ENCODE assay signal across 19 cellular contexts in genomic region chr9:18105996-18106595, GRCh38.
DNase-seq lines count a peak whose midpoint lies in the region; ATAC-seq and TF ChIP-seq lines count a peak whose summit lies in the region.
"Had no signal": no experiment of that assay in that cellular context is flagged by ENCODE, and none has a peak within 500 bp of the region (broad histone marks: within the 10 kb centered on the region; RNA-seq: fewer than 3 reads in every experiment).

No MANE protein-coding gene starts in this region.

- DNase-seq in GM23338 (ENCODE audit: low spot score) = peak; percentile 11
- no peak for DNase-seq in WTC11 (ENCODE audit: low spot score)
- peak; percentile 11 for DNase-seq in globus pallidus (ENCODE audit: low spot score)
- DNase-seq in neuronal stem cell (ENCODE audit: low spot score) = peak; percentile 26
- no peak for DNase-seq in ascending aorta (ENCODE audit: low spot score in 2 of 2)
- DNase-seq in NCI-H187 treated with DMSO at 0.1 percent for 48 hours (lab: John Stamatoyannopoulos, UW) = no peak
- DNase-seq in effector memory CD8-positive, alpha-beta T cell = no peak
- DNase-seq: Calu3; CD4-positive, alpha-beta memory T cell; DMS53; EL; IMR-90; Karpas-422; NCI-H1436; NCI-H2029; NCI-H345; NCI-H524 treated with DMSO at 0.1 percent for 48 hours had no signal

- no peak overlapping the region; the same call in 1 of the 2 replicates for H3K27ac Mint-ChIP-seq in GM23338
- H3K27ac Mint-ChIP-seq in WTC11 = no peak overlapping the region
- no peak overlapping the region for H3K27ac Mint-ChIP-seq in effector memory CD8-positive, alpha-beta T cell
- H3K27ac Mint-ChIP-seq: CD4-positive, alpha-beta memory T cell had no signal

- H3K27me3 Mint-ChIP-seq in GM23338 (ENCODE audit: insufficient read depth, low read depth, poor library complexity) = no peaks in the 10 kb centered on the region
- no peaks in the 10 kb centered on the region for H3K27me3 Mint-ChIP-seq in WTC11 (ENCODE audit: low read depth)
- no peaks in the 10 kb centered on the region for H3K27me3 Mint-ChIP-seq in effector memory CD8-positive, alpha-beta T cell
- H3K27me3 Mint-ChIP-seq: CD4-positive, alpha-beta memory T cell had no signal

- ATAC-seq in GM23338 (peak; percentile 90), WTC11 (peak; percentile 68)
- ATAC-seq in effector memory CD8-positive, alpha-beta T cell (replicated peaks) = no peak
- ATAC-seq: GM12878 had no signal

- H3K27ac ChIP-seq in GM23338 (ENCODE audit: low read depth) = no peak overlapping the region
- peak overlapping the region; percentile 4 for H3K27ac ChIP-seq in neuronal stem cell (replicated peaks; ENCODE audit: low read length)
- no peak overlapping the region for H3K27ac ChIP-seq in ascending aorta
- H3K27ac ChIP-seq: BLaER1 had no signal

- intact Hi-C loops in ascending aorta (cut with DNase I) = no loop called here

- H3K27me3 ChIP-seq in GM23338 (ENCODE audit: insufficient read depth) = no peaks in the 10 kb centered on the region
- H3K27me3 ChIP-seq in neuronal stem cell (ENCODE audit: control insufficient read depth in 3 of 3, insufficient read depth in 3 of 3, low read depth in 1 of 3, low read length in 3 of 3) = no peaks in the 10 kb centered on the region
- no peaks in the 10 kb centered on the region for H3K27me3 ChIP-seq in ascending aorta
- H3K27me3 ChIP-seq: BLaER1 had no signal

- H2BK120ac ChIP-seq in neuronal stem cell (ENCODE audit: low read depth, low read length) = no peak overlapping the region

- H2AFZ ChIP-seq in GM23338 (peak overlapping the region; percentile 33; the same call in 1 of the 2 replicates), neuronal stem cell (ENCODE audit: low read length) (peak overlapping the region; percentile 36)

- H2BK15ac ChIP-seq in neuronal stem cell (ENCODE audit: low read length) = no peak overlapping the region

- no peak overlapping the region for H3K18ac ChIP-seq in neuronal stem cell (ENCODE audit: low read length)

- H3K9me2 ChIP-seq in GM23338 (ENCODE audit: insufficient read depth) = no peaks in the 10 kb centered on the region

- H2AK5ac ChIP-seq in neuronal stem cell (ENCODE audit: low read depth, low read length) = no peak overlapping the region

- no peaks in the 10 kb centered on the region for H3F3A ChIP-seq in GM23338 (replicated peaks; ENCODE audit: low read depth)

- no peaks in the 10 kb centered on the region for H3K9me3 Mint-ChIP-seq in GM23338
- no peaks in the 10 kb centered on the region for H3K9me3 Mint-ChIP-seq in WTC11
- peaks cover 0 to 4% of the 10 kb centered on the region in 2 donors for H3K9me3 Mint-ChIP-seq in effector memory CD8-positive, alpha-beta T cell

- H3K4me3 Mint-ChIP-seq in GM23338 (no peak overlapping the region), WTC11 (no peak overlapping the region)
- H3K4me3 Mint-ChIP-seq in effector memory CD8-positive, alpha-beta T cell = no peak overlapping the region
- H3K4me3 Mint-ChIP-seq: CD4-positive, alpha-beta memory T cell had no signal

- no peak overlapping the region for H3K23ac ChIP-seq in neuronal stem cell (ENCODE audit: low read depth, low read length, poor library complexity)

- no peaks in the 10 kb centered on the region for H3K9me3 ChIP-seq in neuronal stem cell (replicated peaks in 1 of 2; ENCODE audit: control insufficient read depth in 2 of 2, insufficient read depth in 1 of 2, low read depth in 1 of 2, low read length in 2 of 2)
- H3K9me3 ChIP-seq in ascending aorta = no peaks in the 10 kb centered on the region
- H3K9me3 ChIP-seq: BLaER1 had no signal

- no CpG with 5 or more reads among the region's 4 CpGs for WGBS in neuronal stem cell (ENCODE audit: extremely low coverage in 2 of 2, insufficient read length in 2 of 2, insufficient replicate concordance in 1 of 2), 2 donors

- H3K79me2 ChIP-seq in GM23338 (replicated peaks; ENCODE audit: insufficient read depth) = no peaks in the 10 kb centered on the region

- no peak overlapping the region for H2BK12ac ChIP-seq in neuronal stem cell (ENCODE audit: low read length)

- no peak overlapping the region for H3K4me3 ChIP-seq in GM23338
- H3K4me3 ChIP-seq in neuronal stem cell (ENCODE audit: low read length in 2 of 2) = no peak overlapping the region
- H3K4me3 ChIP-seq in ascending aorta = no peak overlapping the region
- H3K4me3 ChIP-seq: BLaER1, GM12878 had no signal

- no peak overlapping the region for H4K8ac ChIP-seq in neuronal stem cell (ENCODE audit: low read depth, low read length)

- no peaks in the 10 kb centered on the region for H3K36me3 ChIP-seq in GM23338 (ENCODE audit: insufficient read depth)
- no peaks in the 10 kb centered on the region for H3K36me3 ChIP-seq in neuronal stem cell (replicated peaks in 1 of 2; ENCODE audit: control insufficient read depth in 2 of 2, insufficient read depth in 2 of 2, low read length in 2 of 2)
- H3K36me3 ChIP-seq in ascending aorta = no peaks in the 10 kb centered on the region
- H3K36me3 ChIP-seq: BLaER1 had no signal

- CTCF ChIA-PET in WTC11 (lab: Charles Lee) = interaction anchor here (0.9 kb wide), 1 partner anchor 107 kb away, joined by 3 read pairs; no protein-coding TSS in a partner anchor

- H4K91ac ChIP-seq in neuronal stem cell (ENCODE audit: low read depth, low read length, poor library complexity) = no peak overlapping the region

- H3K4me1 Mint-ChIP-seq in GM23338 = peaks cover 19% of the 10 kb centered on the region
- peaks cover 17% of the 10 kb centered on the region for H3K4me1 Mint-ChIP-seq in WTC11
- H3K4me1 Mint-ChIP-seq in effector memory CD8-positive, alpha-beta T cell (ENCODE audit: low read depth in 2 of 2) = no peaks in the 10 kb centered on the region
- H3K4me1 Mint-ChIP-seq: CD4-positive, alpha-beta memory T cell had no signal

- H2BK5ac ChIP-seq in neuronal stem cell (ENCODE audit: low read length) = no peak overlapping the region

- no peak overlapping the region for H3K4ac ChIP-seq in neuronal stem cell (ENCODE audit: low read length)

- H3K14ac ChIP-seq in neuronal stem cell (ENCODE audit: low read length) = no peak overlapping the region

- H3K4me1 ChIP-seq in GM23338 (ENCODE audit: insufficient read depth) (peaks cover 4% of the 10 kb centered on the region; the same call in 1 of the 2 replicates), neuronal stem cell (ENCODE audit: control insufficient read depth in 2 of 2, insufficient read depth in 1 of 2, low read depth in 1 of 2, low read length in 2 of 2) (peaks cover 2 to 12% of the 10 kb centered on the region in 2 donors), ascending aorta (no peaks in the 10 kb centered on the region)
- H3K4me1 ChIP-seq: BLaER1 had no signal

- no peaks in the 10 kb centered on the region for H3K79me1 ChIP-seq in neuronal stem cell (ENCODE audit: low read depth, low read length)

- TF ChIP-seq CTCF in GM23338 (conservative IDR thresholded peaks at IDR 0.05; ENCODE audit: low read depth in 2 of 2) (no peak), WTC11 (IDR thresholded peaks at IDR 0.05) (no peak), ascending aorta (IDR thresholded peaks at IDR 0.05) (no peak)

- no peaks in the 10 kb centered on the region for H4K20me1 ChIP-seq in GM23338 (replicated peaks; ENCODE audit: insufficient read depth)
- H4K20me1 ChIP-seq: BLaER1 had no signal

- H3K9ac ChIP-seq in neuronal stem cell (ENCODE audit: low read depth, low read length, poor library complexity) = no peak overlapping the region
- H3K9ac ChIP-seq: BLaER1 had no signal

- no peak overlapping the region; the same call in 1 of the 2 replicates for H3K4me2 ChIP-seq in GM23338
- no peak overlapping the region for H3K4me2 ChIP-seq in neuronal stem cell (ENCODE audit: insufficient read depth, low read length, poor library complexity, severe bottlenecking)
- H3K4me2 ChIP-seq: BLaER1 had no signal

- H3K36me3 Mint-ChIP-seq in GM23338 (ENCODE audit: low read depth) (no peaks in the 10 kb centered on the region), WTC11 (no peaks in the 10 kb centered on the region)
- no peaks in the 10 kb centered on the region for H3K36me3 Mint-ChIP-seq in effector memory CD8-positive, alpha-beta T cell (ENCODE audit: insufficient read depth)
- H3K36me3 Mint-ChIP-seq: CD4-positive, alpha-beta memory T cell had no signal

- POLR2A ChIA-PET in WTC11 (lab: Charles Lee) = no interaction called here

TF ChIP-seq in GM23338, 12 proteins besides CTCF, POLR2A, EP300 and RAD21 (continues in another document):
- TF ChIP-seq ZNF114 (CRISPR knock-in tag; IDR thresholded peaks at IDR 0.05) (no peak), CREB1 (CRISPR knock-in tag; IDR thresholded peaks at IDR 0.05; ENCODE audit: low read depth) (no peak), EZH2phosphoT487 (IDR thresholded peaks at IDR 0.05; ENCODE audit: unreplicated experiment) (no peak), JUNB (IDR thresholded peaks at IDR 0.05; ENCODE audit: unreplicated experiment) (no peak), EZH2 (IDR thresholded peaks at IDR 0.05; ENCODE audit: low read depth, unreplicated experiment) (no peak), POLR2AphosphoS5 (IDR thresholded peaks at IDR 0.05; ENCODE audit: low read depth) (no peak)

TF ChIP-seq in WTC11, 78 proteins besides CTCF, POLR2A, EP300 and RAD21:
- TF ChIP-seq NR1H2 (CRISPR knock-in tag; IDR thresholded peaks at IDR 0.05) = no peak

Comparison
In these comparisons a context has a peak if more than half of its experiments do, and no peak if none do; other contexts are left out.
1. DNase-seq: peak in GM23338 (single experiment), globus pallidus (single experiment) and neuronal stem cell (single experiment); none in WTC11 (single experiment), ascending aorta (0 of 2), NCI-H187 treated with DMSO at 0.1 percent for 48 hours (single experiment) and effector memory CD8-positive, alpha-beta T cell (0 of 3).